In the genomic region with DNA sequence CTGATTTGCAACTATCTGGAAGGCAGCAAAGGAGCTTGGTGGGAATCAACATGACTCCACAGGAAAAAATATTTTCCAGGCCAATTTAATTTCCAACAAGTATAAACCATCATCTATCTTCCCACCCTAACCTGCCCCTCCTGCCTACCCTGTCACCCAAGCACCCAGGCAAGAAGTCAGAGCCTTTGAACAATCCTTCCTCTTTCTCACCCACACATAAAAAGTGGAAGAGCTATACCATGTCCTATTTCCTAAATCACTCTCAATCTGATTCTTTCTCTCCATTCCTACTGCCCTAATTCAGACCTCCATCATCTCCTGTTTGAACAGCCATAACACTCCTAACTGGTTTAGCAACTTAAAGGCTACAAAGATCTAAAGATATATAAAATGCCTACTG, we compare ENCODE assay signal across 1 cellular context.
TF ChIP-seq lines count a peak whose summit lies in the region.

No MANE protein-coding gene starts in this region.

TF ChIP-seq in IMR-90, 13 proteins besides CTCF, POLR2A, EP300 and RAD21:
- TF ChIP-seq RCOR1 (IDR thresholded peaks at IDR 0.05; ENCODE audit: insufficient replicate concordance, low read length) (no peak), CHD1 (IDR thresholded peaks at IDR 0.05; ENCODE audit: low read depth, low read length) (no peak), NFE2L2 (IDR thresholded peaks at IDR 0.05; ENCODE audit: low read depth, low read length) (no peak), FOS (IDR thresholded peaks at IDR 0.05; ENCODE audit: low read depth, low read length) (no peak), SMC3 (IDR thresholded peaks at IDR 0.05; ENCODE audit: low read depth, low read length) (no peak), CEBPB (IDR thresholded peaks at IDR 0.05; ENCODE audit: low read depth, low read length) (no peak), RFX5 (IDR thresholded peaks at IDR 0.05; ENCODE audit: low read depth, low read length) (no peak), MAZ (IDR thresholded peaks at IDR 0.05; ENCODE audit: borderline replicate concordance, low read depth, low read length) (no peak), BHLHE40 (IDR thresholded peaks at IDR 0.05; ENCODE audit: low read depth, low read length) (no peak), MXI1 (IDR thresholded peaks at IDR 0.05; ENCODE audit: borderline replicate concordance, low read depth, low read length) (no peak)
- TF ChIP-seq, protein P1, sequence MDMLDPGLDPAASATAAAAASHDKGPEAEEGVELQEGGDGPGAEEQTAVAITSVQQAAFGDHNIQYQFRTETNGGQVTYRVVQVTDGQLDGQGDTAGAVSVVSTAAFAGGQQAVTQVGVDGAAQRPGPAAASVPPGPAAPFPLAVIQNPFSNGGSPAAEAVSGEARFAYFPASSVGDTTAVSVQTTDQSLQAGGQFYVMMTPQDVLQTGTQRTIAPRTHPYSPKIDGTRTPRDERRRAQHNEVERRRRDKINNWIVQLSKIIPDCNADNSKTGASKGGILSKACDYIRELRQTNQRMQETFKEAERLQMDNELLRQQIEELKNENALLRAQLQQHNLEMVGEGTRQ (IDR thresholded peaks at IDR 0.05; ENCODE audit: low read depth, low read length): no peak
- TF ChIP-seq, protein P2, sequence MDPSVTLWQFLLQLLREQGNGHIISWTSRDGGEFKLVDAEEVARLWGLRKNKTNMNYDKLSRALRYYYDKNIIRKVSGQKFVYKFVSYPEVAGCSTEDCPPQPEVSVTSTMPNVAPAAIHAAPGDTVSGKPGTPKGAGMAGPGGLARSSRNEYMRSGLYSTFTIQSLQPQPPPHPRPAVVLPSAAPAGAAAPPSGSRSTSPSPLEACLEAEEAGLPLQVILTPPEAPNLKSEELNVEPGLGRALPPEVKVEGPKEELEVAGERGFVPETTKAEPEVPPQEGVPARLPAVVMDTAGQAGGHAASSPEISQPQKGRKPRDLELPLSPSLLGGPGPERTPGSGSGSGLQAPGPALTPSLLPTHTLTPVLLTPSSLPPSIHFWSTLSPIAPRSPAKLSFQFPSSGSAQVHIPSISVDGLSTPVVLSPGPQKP (IDR thresholded peaks at IDR 0.05; ENCODE audit: borderline replicate concordance, low read depth, low read length): no peak
